1 cellular context compared by ENCODE assay signal in genomic region chr20:17735206-17735804, GRCh38.
TF ChIP-seq lines count a peak whose summit lies in the region.

No MANE protein-coding gene starts in this region.

TF ChIP-seq in HepG2, 621 proteins besides CTCF, POLR2A, EP300 and RAD21 (continued from another document):
- TF ChIP-seq ZNF281 (CRISPR knock-in tag; IDR thresholded peaks at IDR 0.05; ENCODE audit: borderline replicate concordance), result 0 out of 2 replicates have a peak, but pooled peaks have one; percentile 6
- no peak for TF ChIP-seq MNT (IDR thresholded peaks at IDR 0.05)
- TF ChIP-seq RELA (CRISPR knock-in tag; IDR thresholded peaks at IDR 0.05), result no peak
- TF ChIP-seq U2AF2 (IDR thresholded peaks at IDR 0.05; ENCODE audit: low read depth, low read length), result no peak
- peak; percentile 23; the same call in 1 of the 2 replicates for TF ChIP-seq SAP130 (CRISPR knock-in tag; IDR thresholded peaks at IDR 0.05; ENCODE audit: low read depth)
- TF ChIP-seq MEF2D (CRISPR knock-in tag; IDR thresholded peaks at IDR 0.05), result peak; percentile 8; the same call in 1 of the 2 replicates
- peak; percentile 82; the same call in 1 of the 2 replicates for TF ChIP-seq ZNF512B (CRISPR knock-in tag; IDR thresholded peaks at IDR 0.05; ENCODE audit: borderline replicate concordance)
- TF ChIP-seq PHF5A (CRISPR knock-in tag; IDR thresholded peaks at IDR 0.05; ENCODE audit: low read depth, unreplicated experiment), result no peak
- TF ChIP-seq USF2 (IDR thresholded peaks at IDR 0.05; ENCODE audit: low read depth, low read length), result no peak
- peak; percentile 41; the same call in 1 of the 2 replicates for TF ChIP-seq USF2 (CRISPR knock-in tag; IDR thresholded peaks at IDR 0.05; ENCODE audit: borderline replicate concordance)
- peak; percentile 18 for TF ChIP-seq TEAD3 (CRISPR knock-in tag; optimal IDR thresholded peaks at IDR 0.05; ENCODE audit: borderline replicate concordance)
- TF ChIP-seq NFIC (IDR thresholded peaks at IDR 0.05; ENCODE audit: low read length), result no peak
- no peak for TF ChIP-seq GPBP1L1 (CRISPR knock-in tag; IDR thresholded peaks at IDR 0.05)
- TF ChIP-seq ZFX (CRISPR knock-in tag; IDR thresholded peaks at IDR 0.05; ENCODE audit: low read depth), result 0 out of 2 replicates have a peak, but pooled peaks have one; percentile 18
- TF ChIP-seq ETV6 (CRISPR knock-in tag; conservative IDR thresholded peaks at IDR 0.05), result no peak
- peak; percentile 40; the same call in 1 of the 2 replicates for TF ChIP-seq FOSL2 (CRISPR knock-in tag; IDR thresholded peaks at IDR 0.05)
